8 cellular contexts compared by ENCODE assay signal in genomic region chr3:39146611-39147373, GRCh38. TPM values are rescaled to one million over a fixed set of nuclear protein-coding genes. Genes with fewer than 3 reads are reported as not detected.
DNase-seq lines count a peak whose midpoint lies in the region; ATAC-seq and TF ChIP-seq lines count a peak whose summit lies in the region.

No MANE protein-coding gene starts in this region.

- H3K9ac ChIP-seq in liver (ENCODE audit: low read depth in 1 of 2, low read length in 2 of 2), result no peak overlapping the region

- POLR2A ChIA-PET in activated B cell treated with CpG ODN at 0.5 μM for 24 hours (lab: Charles Lee), result interaction anchor here (0.8 to 6.0 kb wide), 6 partner anchors 12 to 141 kb away, joined by 3 to 42 read pairs (median 5); no protein-coding TSS in a partner anchor

- peak overlapping the region; percentile 59 to 78 for H3K27ac ChIP-seq in liver (ENCODE audit: low read depth in 1 of 2, low read length in 2 of 2)

- CTCF ChIA-PET in activated B cell treated with CpG ODN at 0.5 μM for 24 hours (lab: Charles Lee), result interaction anchor here (1.7 to 2.5 kb wide), 3 partner anchors 20 to 142 kb away, joined by 4 to 7 read pairs (median 6); no protein-coding TSS in a partner anchor

- no peaks in the 10 kb centered on the region for H3K27me3 ChIP-seq in liver (ENCODE audit: control insufficient read depth in 4 of 4, insufficient read depth in 4 of 4, low read length in 3 of 4)

- TF ChIP-seq CTCF in activated B cell treated with CpG ODN at 0.5 μM for 24 hours (IDR thresholded peaks at IDR 0.05) (no peak), liver (IDR thresholded peaks at IDR 0.05; ENCODE audit: low read depth, low read length, missing input control) (no peak)

- peak; percentile 53 for ATAC-seq in activated B cell treated with CpG ODN at 0.5 μM for 24 hours (ENCODE audit: low read depth)

- TF ChIP-seq RAD21 in Ishikawa (IDR thresholded peaks at IDR 0.05; ENCODE audit: low read depth) (no peak), liver (IDR thresholded peaks at IDR 0.05) (no peak)

- no peaks in the 10 kb centered on the region for H3K27me3 Mint-ChIP-seq in activated B cell treated with CpG ODN at 0.5 μM for 24 hours

- intact Hi-C loops in activated B cell treated with CpG ODN at 0.5 μM for 24 hours (cut with micrococcal nuclease), result no loop called here

- WGBS in liver, result 60% methylated on average over 11 of the region's 11 CpGs

- peaks cover 56% of the 10 kb centered on the region for H3K36me3 Mint-ChIP-seq in activated B cell treated with CpG ODN at 0.5 μM for 24 hours (ENCODE audit: low read depth)

- H3K9me3 Mint-ChIP-seq in activated B cell treated with CpG ODN at 0.5 μM for 24 hours, result no peaks in the 10 kb centered on the region

- peaks cover 19 to 50% (median 39%) of the 10 kb centered on the region in 4 donors for H3K36me3 ChIP-seq in liver (ENCODE audit: control insufficient read depth in 4 of 4, insufficient read depth in 3 of 4, low read depth in 1 of 4, low read length in 3 of 4)

- peak overlapping the region; percentile 99 for H3K27ac Mint-ChIP-seq in activated B cell treated with CpG ODN at 0.5 μM for 24 hours

- TF ChIP-seq EP300 in Ishikawa (IDR thresholded peaks at IDR 0.05; ENCODE audit: borderline replicate concordance), result no peak

- H3K4me3 ChIP-seq in liver (ENCODE audit: low read depth in 1 of 3, low read length in 3 of 3), result peak overlapping the region in 1 of 3 donors; percentile 6

- peaks cover 81% of the 10 kb centered on the region for H3K4me1 Mint-ChIP-seq in activated B cell treated with CpG ODN at 0.5 μM for 24 hours

- DNase-seq in GM04503 (ENCODE audit: low read depth) (peak; percentile 84), activated B cell treated with CpG ODN at 0.5 μM for 24 hours (no peak), middle frontal gyrus (ENCODE audit: extremely low spot score, low spot score) (no peak), DMS153 (lab: John Stamatoyannopoulos, UW) (no peak)
- DNase-seq in central memory CD4-positive, alpha-beta T cell, result peak; percentile 48
- peak; percentile 58 to 81 (median 59) for DNase-seq in stimulated activated CD4-positive, alpha-beta T cell treated with anti-CD3 and anti-CD28 coated beads, TNF-alpha, amount 100 ng/mL, for 24 hours (ENCODE audit: low read depth in 3 of 3)

- H3K4me3 Mint-ChIP-seq in activated B cell treated with CpG ODN at 0.5 μM for 24 hours, result peak overlapping the region; percentile 98

- H3K4me1 ChIP-seq in liver (ENCODE audit: control insufficient read depth in 4 of 4, insufficient read depth in 4 of 4, low read length in 3 of 4), result peaks cover 30 to 77% (median 65%) of the 10 kb centered on the region in 4 donors

- no peaks in the 10 kb centered on the region for H3K9me3 ChIP-seq in liver (ENCODE audit: control insufficient read depth in 4 of 4, low read length in 3 of 4)

TF ChIP-seq in Ishikawa, 13 proteins besides CTCF, POLR2A, EP300 and RAD21:
- TF ChIP-seq USF1 (IDR thresholded peaks at IDR 0.05), result no peak
- TF ChIP-seq NFIC (IDR thresholded peaks at IDR 0.05), result no peak
- TF ChIP-seq, protein P1, sequence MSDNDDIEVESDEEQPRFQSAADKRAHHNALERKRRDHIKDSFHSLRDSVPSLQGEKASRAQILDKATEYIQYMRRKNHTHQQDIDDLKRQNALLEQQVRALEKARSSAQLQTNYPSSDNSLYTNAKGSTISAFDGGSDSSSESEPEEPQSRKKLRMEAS (IDR thresholded peaks at IDR 0.05), result no peak
- TF ChIP-seq TEAD4 (IDR thresholded peaks at IDR 0.05), result peak; percentile 33; the same call in 1 of the 2 replicates

TF ChIP-seq in liver, 16 proteins besides CTCF, POLR2A, EP300 and RAD21:
- TF ChIP-seq JUND (IDR thresholded peaks at IDR 0.05), result peak in 1 of 2 donors; percentile 56
- TF ChIP-seq GABPA (IDR thresholded peaks at IDR 0.05 in 1 of 2, conservative IDR thresholded peaks at IDR 0.05 in 1 of 2), result no peak

RNA-seq across cellular contexts. Expression of gene CSRNP1, which starts 6.6 kb away (rescaled TPM):
- total RNA-seq in activated B cell treated with CpG ODN at 0.5 μM for 24 hours (17.5 and 18.1 TPM in 2 replicates), liver (10 to 100 TPM in 1 of 2 donors, 1 to 10 TPM in 1; 4.7 to 19.3 TPM)
- 10 to 100 TPM in 1 of 2 donors, 1 to 10 TPM in 1; 8.7 to 12.8 TPM for polyA plus RNA-seq in liver

RNA-seq across cellular contexts. Expression of gene TTC21A, which starts 39.3 kb away (rescaled TPM):
- 11.4 and 15.9 TPM in 2 replicates for total RNA-seq in activated B cell treated with CpG ODN at 0.5 μM for 24 hours
- 1 to 10 TPM in 1 of 2 donors, under 1 TPM in 1; 0.28 to 3.3 TPM for total RNA-seq in liver
- 1 to 10 TPM in 1 of 2 donors, under 1 TPM in 1; 0.89 to 2.3 TPM for polyA plus RNA-seq in liver

RNA-seq across cellular contexts. Expression of gene GORASP1, which starts 39.4 kb away (rescaled TPM):
- total RNA-seq in activated B cell treated with CpG ODN at 0.5 μM for 24 hours (41.6 and 47.8 TPM in 2 replicates), liver (10 to 100 TPM; 11.8 to 39.4 TPM)
- polyA plus RNA-seq in liver, result 10 to 100 TPM; 13.4 to 25.3 TPM

RNA-seq across cellular contexts. Expression of gene XIRP1, which starts 45.6 kb away (rescaled TPM):
- total RNA-seq in activated B cell treated with CpG ODN at 0.5 μM for 24 hours (0.29 and 0.60 TPM in 2 replicates), liver (not detected)
- polyA plus RNA-seq in liver, result under 1 TPM in 1 of 2 donors, not detected in 1; 0.01 TPM

Comparison
In these comparisons a context has a peak if more than half of its experiments do, and no peak if none do; other contexts are left out.
1. DNase-seq: peak in GM04503 (single experiment), central memory CD4-positive, alpha-beta T cell (single experiment) and stimulated activated CD4-positive, alpha-beta T cell treated with anti-CD3 and anti-CD28 coated beads, TNF-alpha, amount 100 ng/mL, for 24 hours (3 of 3); none in activated B cell treated with CpG ODN at 0.5 μM for 24 hours (single experiment), middle frontal gyrus (single experiment) and DMS153 (single experiment).